In genomic region chr11:12159351-12160099, GRCh38 we compare ENCODE assay signal across 8 cellular contexts. TPM values are rescaled to one million over a fixed set of nuclear protein-coding genes. Genes with fewer than 3 reads are reported as not detected.
DNase-seq lines count a peak whose midpoint lies in the region; ATAC-seq and FAIRE-seq lines count a peak whose summit lies in the region.

No MANE protein-coding gene starts in this region.

- peaks cover 32% of the 10 kb centered on the region for H3K4me1 ChIP-seq in right cardiac atrium (ENCODE audit: control insufficient read depth, insufficient read depth, low read length)

- H3K27ac ChIP-seq in adipose tissue (ENCODE audit: low read depth, low read length), result peak overlapping the region; percentile 15
- peak overlapping the region; percentile 96 for H3K27ac ChIP-seq in right cardiac atrium (ENCODE audit: low read length)

- no peaks in the 10 kb centered on the region for H3K9me3 ChIP-seq in right cardiac atrium (ENCODE audit: control insufficient read depth, low read length)

- peak; percentile 31 for FAIRE-seq in HTR-8/SVneo (lab: Jason Lieb, UNC)

- intact Hi-C loops in right cardiac atrium (cut with DNase I), result loop anchor here (10.0 kb wide), 2 partner anchors 65 to 75 kb away; no protein-coding TSS in a partner anchor

- 63 to 74% (median 70%) methylated on average over 9 of the region's 9 CpGs for WGBS in adipose tissue, 3 donors
- 49% methylated on average over 9 of the region's 9 CpGs for WGBS in right cardiac atrium

- H3K4me3 ChIP-seq in right cardiac atrium (ENCODE audit: low read length), result no peak overlapping the region

- no peaks in the 10 kb centered on the region for H3K27me3 ChIP-seq in right cardiac atrium (ENCODE audit: control insufficient read depth, insufficient read depth)

- peak; percentile 35 to 62 for ATAC-seq in right cardiac atrium
- ATAC-seq in HG02642 (IDR thresholded peaks at IDR 0.05; ENCODE audit: poor library complexity, unreplicated experiment), result no peak
- no peak for ATAC-seq in HG03521 (IDR thresholded peaks at IDR 0.05; ENCODE audit: unreplicated experiment)

- peak; percentile 72 for DNase-seq in HTR-8/SVneo (ENCODE audit: insufficient read length, low spot score)
- DNase-seq in right cardiac atrium, result peak in 1 of 3 donors; percentile 60
- DNase-seq in superior temporal gyrus (ENCODE audit: extremely low spot score), result peak; percentile 82
- no peak for DNase-seq in NCI-H524 treated with DMSO at 0.1 percent for 48 hours (lab: John Stamatoyannopoulos, UW)
- no peak for DNase-seq in NCI-H1694 (lab: John Stamatoyannopoulos, UW)

RNA-seq across cellular contexts. Expression of gene MICAL2, which starts 49.1 kb away (rescaled TPM):
- 10 to 100 TPM in 1 of 3 donors, 1 to 10 TPM in 2; 7.9 to 13.2 (median 9.8) TPM for polyA plus RNA-seq in adipose tissue
- 100 to 1,000 TPM in 1 of 4 donors, 10 to 100 TPM in 3; 92.1 to 115 (median 95.1) TPM for total RNA-seq in right cardiac atrium
- polyA plus RNA-seq in right cardiac atrium, result 62.9 TPM

Comparison
In these comparisons a context has a peak if more than half of its experiments do, and no peak if none do; other contexts are left out.
1. DNase-seq: peak in HTR-8/SVneo (single experiment) and superior temporal gyrus (single experiment); none in NCI-H524 treated with DMSO at 0.1 percent for 48 hours (single experiment) and NCI-H1694 (single experiment).
2. ATAC-seq: peak in right cardiac atrium (2 of 2); none in HG02642 (single experiment) and HG03521 (single experiment).